In genomic region chr7:36670585-36671431, GRCh38 we compare ENCODE assay signal across 8 cellular contexts. TPM values are rescaled to one million over a fixed set of nuclear protein-coding genes. Genes with fewer than 3 reads are reported as not detected.
DNase-seq lines count a peak whose midpoint lies in the region; ATAC-seq, FAIRE-seq and TF ChIP-seq lines count a peak whose summit lies in the region.

No MANE protein-coding gene starts in this region.

- H3K36me3 Mint-ChIP-seq in CD14-positive monocyte (peaks cover 74 to 96% of the 10 kb centered on the region in 2 donors), osteocyte (ENCODE audit: unreplicated experiment) (no peaks in the 10 kb centered on the region)
- H3K36me3 Mint-ChIP-seq in activated T-helper 2 cell treated with anti-CD3 and anti-CD28 coated beads, Interferon-gamma antibody, Interleukin-2, Interleukin-4, amounts not matched to agents 10 μg/mL and 5 μg/mL and 100 μg/mL, durations not matched to agents 14 hours and 24 hours and 36 hours (ENCODE audit: low read depth) = peaks cover 68% of the 10 kb centered on the region

- no peak overlapping the region for H3K9ac ChIP-seq in KMS-11

- TF ChIP-seq CTCF in CD14-positive monocyte (IDR thresholded peaks at IDR 0.05) (peak; percentile 81), KMS-11 (conservative IDR thresholded peaks at IDR 0.05; ENCODE audit: low read depth, low read length) (peak; percentile 88), foreskin fibroblast (IDR thresholded peaks at IDR 0.05; ENCODE audit: low read depth, low read length) (peak; percentile 94), osteocyte (IDR thresholded peaks at IDR 0.05) (peak; percentile 90)

- H3K4me1 ChIP-seq in KMS-11 (ENCODE audit: low read depth, poor library complexity, severe bottlenecking) = no peaks in the 10 kb centered on the region

- H3K9me3 Mint-ChIP-seq in CD14-positive monocyte (no peaks in the 10 kb centered on the region), osteocyte (ENCODE audit: unreplicated experiment) (no peaks in the 10 kb centered on the region)
- peaks cover 12% of the 10 kb centered on the region for H3K9me3 Mint-ChIP-seq in activated T-helper 2 cell treated with anti-CD3 and anti-CD28 coated beads, Interferon-gamma antibody, Interleukin-2, Interleukin-4, amounts not matched to agents 10 μg/mL and 5 μg/mL and 100 μg/mL, durations not matched to agents 14 hours and 24 hours and 36 hours

- FAIRE-seq in urothelium cell line (lab: Jason Lieb, UNC) = no peak

- H3K4me2 ChIP-seq in KMS-11 = no peak overlapping the region

- no peak overlapping the region for H3K4me3 Mint-ChIP-seq in CD14-positive monocyte
- H3K4me3 Mint-ChIP-seq in activated T-helper 2 cell treated with anti-CD3 and anti-CD28 coated beads, Interferon-gamma antibody, Interleukin-2, Interleukin-4, amounts not matched to agents 10 μg/mL and 5 μg/mL and 100 μg/mL, durations not matched to agents 14 hours and 24 hours and 36 hours (ENCODE audit: low read depth) = peak overlapping the region; percentile 57
- H3K4me3 Mint-ChIP-seq in osteocyte (ENCODE audit: unreplicated experiment) = no peak overlapping the region

- H2AFZ ChIP-seq in KMS-11 (ENCODE audit: low read depth) = no peak overlapping the region

- H3K27me3 ChIP-seq in KMS-11 (ENCODE audit: insufficient read depth, low read depth) = no peaks in the 10 kb centered on the region

- H3K27ac Mint-ChIP-seq in CD14-positive monocyte (peak overlapping the region in 3 of 7 donors; percentile 54 to 83 (median 81)), osteocyte (ENCODE audit: unreplicated experiment) (no peak overlapping the region)
- H3K27ac Mint-ChIP-seq in activated T-helper 2 cell treated with anti-CD3 and anti-CD28 coated beads, Interferon-gamma antibody, Interleukin-2, Interleukin-4, amounts not matched to agents 10 μg/mL and 5 μg/mL and 100 μg/mL, durations not matched to agents 14 hours and 24 hours and 36 hours = peak overlapping the region; percentile 86

- H3K4me1 Mint-ChIP-seq in CD14-positive monocyte (peaks cover 4% of the 10 kb centered on the region), osteocyte (ENCODE audit: unreplicated experiment) (peaks cover 4% of the 10 kb centered on the region)
- peaks cover 58% of the 10 kb centered on the region for H3K4me1 Mint-ChIP-seq in activated T-helper 2 cell treated with anti-CD3 and anti-CD28 coated beads, Interferon-gamma antibody, Interleukin-2, Interleukin-4, amounts not matched to agents 10 μg/mL and 5 μg/mL and 100 μg/mL, durations not matched to agents 14 hours and 24 hours and 36 hours (ENCODE audit: low read depth)

- intact Hi-C loops in CD14-positive monocyte (cut with micrococcal nuclease) = no loop called here
- intact Hi-C loops in activated T-helper 2 cell treated with anti-CD3 and anti-CD28 coated beads, Interferon-gamma antibody, Interleukin-2, Interleukin-4, amounts not matched to agents 10 μg/mL and 5 μg/mL and 100 μg/mL, durations not matched to agents 14 hours and 24 hours and 36 hours (cut with micrococcal nuclease) = loop anchor here (1.0 to 2.0 kb wide), 2 partner anchors 184 to 512 kb away; no protein-coding TSS in a partner anchor

- no peak overlapping the region for H3K27ac ChIP-seq in KMS-11

- no peaks in the 10 kb centered on the region for H4K20me1 ChIP-seq in KMS-11 (ENCODE audit: insufficient read depth)

- DNase-seq in CD14-positive monocyte (ENCODE audit: low spot score) = no peak
- peak; percentile 76 for DNase-seq in RPMI8226
- DNase-seq in activated T-helper 2 cell treated with anti-CD3 and anti-CD28 coated beads, Interferon-gamma antibody, Interleukin-2, Interleukin-4, amounts not matched to agents 10 μg/mL and 5 μg/mL and 100 μg/mL, durations not matched to agents 14 hours and 24 hours and 36 hours (ENCODE audit: low spot score) = peak; percentile 57
- peak; percentile 34 to 80 for DNase-seq in foreskin fibroblast
- DNase-seq in osteocyte (ENCODE audit: extremely low spot score, unreplicated experiment) = peak; percentile 87
- peak; percentile 74 for DNase-seq in urothelium cell line (ENCODE audit: low spot score)

- H3K27me3 Mint-ChIP-seq in CD14-positive monocyte (ENCODE audit: low read depth in 3 of 3) (peaks cover 0 to 4% (median 2%) of the 10 kb centered on the region in 3 donors), osteocyte (ENCODE audit: unreplicated experiment) (peaks cover 2% of the 10 kb centered on the region)
- H3K27me3 Mint-ChIP-seq in activated T-helper 2 cell treated with anti-CD3 and anti-CD28 coated beads, Interferon-gamma antibody, Interleukin-2, Interleukin-4, amounts not matched to agents 10 μg/mL and 5 μg/mL and 100 μg/mL, durations not matched to agents 14 hours and 24 hours and 36 hours (ENCODE audit: low read depth) = no peaks in the 10 kb centered on the region

- H3K79me2 ChIP-seq in KMS-11 (ENCODE audit: insufficient read depth, low read depth) = no peaks in the 10 kb centered on the region

- no peak overlapping the region for H3K4me3 ChIP-seq in KMS-11 (IDR thresholded peaks at IDR 0.05; ENCODE audit: insufficient read depth, low read depth, low read length)
- no peak overlapping the region for H3K4me3 ChIP-seq in foreskin fibroblast (ENCODE audit: low read depth in 1 of 2, low read length in 2 of 2)

- ATAC-seq in GM19395 (IDR thresholded peaks at IDR 0.05; ENCODE audit: unreplicated experiment) = peak; percentile 73

- no peaks in the 10 kb centered on the region for H3K36me3 ChIP-seq in KMS-11 (ENCODE audit: insufficient read depth)

RNA-seq across cellular contexts. Expression of gene AOAH, which starts 53.5 kb away (rescaled TPM):
- polyA plus RNA-seq in CD14-positive monocyte = 100 to 1,000 TPM; 349 to 467 TPM
- 33.4 and 33.5 TPM in 2 replicates for total RNA-seq in activated T-helper 2 cell treated with anti-CD3 and anti-CD28 coated beads, Interferon-gamma antibody, Interleukin-2, Interleukin-4, amounts not matched to agents 10 μg/mL and 5 μg/mL and 100 μg/mL, durations not matched to agents 14 hours and 24 hours and 36 hours
- total RNA-seq in osteocyte = not detected in 2 replicates

Comparison
In these comparisons a context has a peak if more than half of its experiments do, and no peak if none do; other contexts are left out.
1. RNA of gene AOAH, which starts 53.5 kb away (total RNA-seq): 33.4 to 33.5 TPM in activated T-helper 2 cell treated with anti-CD3 and anti-CD28 coated beads, Interferon-gamma antibody, Interleukin-2, Interleukin-4, amounts not matched to agents 10 μg/mL and 5 μg/mL and 100 μg/mL, durations not matched to agents 14 hours and 24 hours and 36 hours; not detected in osteocyte; every median in the first group is over 10 times any median in the second.
2. Peak in every context shown above with its lines, with median percentiles within 50 percentile points of each other: CTCF ChIP-seq.